ENCODE assay signal across 1 cellular context in genomic region chr17:79796570-79797491, GRCh38.
A peak's percentile ranks its signal among the peaks of the same experiment; 100 is the strongest.
TF ChIP-seq lines count a peak whose summit lies in the region.

Gene CBX8 (minus strand): TSS chr17:79797077. CDS start chr17:79796998, 79 bp downstream.

TF ChIP-seq in K562, 482 proteins besides CTCF, POLR2A, EP300 and RAD21 (continued from another document):
- TF ChIP-seq, protein P1, sequence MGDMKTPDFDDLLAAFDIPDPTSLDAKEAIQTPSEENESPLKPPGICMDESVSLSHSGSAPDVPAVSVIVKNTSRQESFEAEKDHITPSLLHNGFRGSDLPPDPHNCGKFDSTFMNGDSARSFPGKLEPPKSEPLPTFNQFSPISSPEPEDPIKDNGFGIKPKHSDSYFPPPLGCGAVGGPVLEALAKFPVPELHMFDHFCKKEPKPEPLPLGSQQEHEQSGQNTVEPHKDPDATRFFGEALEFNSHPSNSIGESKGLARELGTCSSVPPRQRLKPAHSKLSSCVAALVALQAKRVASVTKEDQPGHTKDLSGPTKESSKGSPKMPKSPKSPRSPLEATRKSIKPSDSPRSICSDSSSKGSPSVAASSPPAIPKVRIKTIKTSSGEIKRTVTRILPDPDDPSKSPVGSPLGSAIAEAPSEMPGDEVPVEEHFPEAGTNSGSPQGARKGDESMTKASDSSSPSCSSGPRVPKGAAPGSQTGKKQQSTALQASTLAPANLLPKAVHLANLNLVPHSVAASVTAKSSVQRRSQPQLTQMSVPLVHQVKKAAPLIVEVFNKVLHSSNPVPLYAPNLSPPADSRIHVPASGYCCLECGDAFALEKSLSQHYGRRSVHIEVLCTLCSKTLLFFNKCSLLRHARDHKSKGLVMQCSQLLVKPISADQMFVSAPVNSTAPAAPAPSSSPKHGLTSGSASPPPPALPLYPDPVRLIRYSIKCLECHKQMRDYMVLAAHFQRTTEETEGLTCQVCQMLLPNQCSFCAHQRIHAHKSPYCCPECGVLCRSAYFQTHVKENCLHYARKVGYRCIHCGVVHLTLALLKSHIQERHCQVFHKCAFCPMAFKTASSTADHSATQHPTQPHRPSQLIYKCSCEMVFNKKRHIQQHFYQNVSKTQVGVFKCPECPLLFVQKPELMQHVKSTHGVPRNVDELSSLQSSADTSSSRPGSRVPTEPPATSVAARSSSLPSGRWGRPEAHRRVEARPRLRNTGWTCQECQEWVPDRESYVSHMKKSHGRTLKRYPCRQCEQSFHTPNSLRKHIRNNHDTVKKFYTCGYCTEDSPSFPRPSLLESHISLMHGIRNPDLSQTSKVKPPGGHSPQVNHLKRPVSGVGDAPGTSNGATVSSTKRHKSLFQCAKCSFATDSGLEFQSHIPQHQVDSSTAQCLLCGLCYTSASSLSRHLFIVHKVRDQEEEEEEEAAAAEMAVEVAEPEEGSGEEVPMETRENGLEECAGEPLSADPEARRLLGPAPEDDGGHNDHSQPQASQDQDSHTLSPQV (IDR thresholded peaks at IDR 0.05), result no peak
- TF ChIP-seq ZNF717 (CRISPR knock-in tag; IDR thresholded peaks at IDR 0.05) (no peak), PHF20 (IDR thresholded peaks at IDR 0.05; ENCODE audit: partially characterized antibody) (no peak), RFX5 (IDR thresholded peaks at IDR 0.05; ENCODE audit: low read depth, low read length) (no peak), SMARCE1 (IDR thresholded peaks at IDR 0.05) (no peak), RBM25 (IDR thresholded peaks at IDR 0.05; ENCODE audit: low read depth, low read length, severe bottlenecking) (peak; percentile 96), RFX7 (CRISPR knock-in tag; IDR thresholded peaks at IDR 0.05) (no peak), ZNF134 (CRISPR knock-in tag; conservative IDR thresholded peaks at IDR 0.05) (no peak), ZNF668 (CRISPR knock-in tag; IDR thresholded peaks at IDR 0.05) (no peak), RNF2 (IDR thresholded peaks at IDR 0.05) (peak; percentile 62; the same call in 1 of the 2 replicates), THAP7 (CRISPR knock-in tag; IDR thresholded peaks at IDR 0.05) (no peak), ZNF263 (CRISPR knock-in tag; IDR thresholded peaks at IDR 0.05; ENCODE audit: borderline replicate concordance) (no peak; the same call in 1 of the 2 replicates), ZNF24 (IDR thresholded peaks at IDR 0.05) (no peak), FUS (optimal IDR thresholded peaks at IDR 0.05; ENCODE audit: low read depth, low read length) (no peak), ZNF445 (CRISPR knock-in tag; IDR thresholded peaks at IDR 0.05; ENCODE audit: low read depth) (no peak), MYNN (IDR thresholded peaks at IDR 0.05) (no peak), MYNN (CRISPR knock-in tag; IDR thresholded peaks at IDR 0.05) (no peak), ZKSCAN8 (CRISPR knock-in tag; IDR thresholded peaks at IDR 0.05) (no peak), KHSRP (IDR thresholded peaks at IDR 0.05) (no peak), POLR3A (IDR thresholded peaks at IDR 0.05; ENCODE audit: borderline replicate concordance, extremely low read depth, insufficient read depth, insufficient read length) (no peak), ARID1B (IDR thresholded peaks at IDR 0.05) (peak; percentile 35; the same call in 1 of the 2 replicates), ZSCAN32 (CRISPR knock-in tag; IDR thresholded peaks at IDR 0.05) (no peak), KLF1 (tag; IDR thresholded peaks at IDR 0.05) (no peak; the same call in 1 of the 2 replicates), E4F1 (CRISPR knock-in tag; IDR thresholded peaks at IDR 0.05; ENCODE audit: borderline replicate concordance) (no peak), HOMEZ (CRISPR knock-in tag; IDR thresholded peaks at IDR 0.05) (no peak), ADNP (tag; IDR thresholded peaks at IDR 0.05) (no peak), GTF2F1 (IDR thresholded peaks at IDR 0.05; ENCODE audit: low read depth, low read length) (no peak), MCM5 (IDR thresholded peaks at IDR 0.05; ENCODE audit: low read depth) (no peak), CREB3L1 (IDR thresholded peaks at IDR 0.05; ENCODE audit: borderline replicate concordance, low read depth) (no peak), FOXP1 (CRISPR knock-in tag; IDR thresholded peaks at IDR 0.05) (no peak)
- TF ChIP-seq, protein P2, sequence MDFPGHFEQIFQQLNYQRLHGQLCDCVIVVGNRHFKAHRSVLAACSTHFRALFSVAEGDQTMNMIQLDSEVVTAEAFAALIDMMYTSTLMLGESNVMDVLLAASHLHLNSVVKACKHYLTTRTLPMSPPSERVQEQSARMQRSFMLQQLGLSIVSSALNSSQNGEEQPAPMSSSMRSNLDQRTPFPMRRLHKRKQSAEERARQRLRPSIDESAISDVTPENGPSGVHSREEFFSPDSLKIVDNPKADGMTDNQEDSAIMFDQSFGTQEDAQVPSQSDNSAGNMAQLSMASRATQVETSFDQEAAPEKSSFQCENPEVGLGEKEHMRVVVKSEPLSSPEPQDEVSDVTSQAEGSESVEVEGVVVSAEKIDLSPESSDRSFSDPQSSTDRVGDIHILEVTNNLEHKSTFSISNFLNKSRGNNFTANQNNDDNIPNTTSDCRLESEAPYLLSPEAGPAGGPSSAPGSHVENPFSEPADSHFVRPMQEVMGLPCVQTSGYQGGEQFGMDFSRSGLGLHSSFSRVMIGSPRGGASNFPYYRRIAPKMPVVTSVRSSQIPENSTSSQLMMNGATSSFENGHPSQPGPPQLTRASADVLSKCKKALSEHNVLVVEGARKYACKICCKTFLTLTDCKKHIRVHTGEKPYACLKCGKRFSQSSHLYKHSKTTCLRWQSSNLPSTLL (IDR thresholded peaks at IDR 0.05), result no peak
- TF ChIP-seq, protein P3, sequence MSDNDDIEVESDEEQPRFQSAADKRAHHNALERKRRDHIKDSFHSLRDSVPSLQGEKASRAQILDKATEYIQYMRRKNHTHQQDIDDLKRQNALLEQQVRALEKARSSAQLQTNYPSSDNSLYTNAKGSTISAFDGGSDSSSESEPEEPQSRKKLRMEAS (CRISPR knock-in tag; IDR thresholded peaks at IDR 0.05), result peak; percentile 63; the same call in 1 of the 2 replicates
- TF ChIP-seq, protein P4, sequence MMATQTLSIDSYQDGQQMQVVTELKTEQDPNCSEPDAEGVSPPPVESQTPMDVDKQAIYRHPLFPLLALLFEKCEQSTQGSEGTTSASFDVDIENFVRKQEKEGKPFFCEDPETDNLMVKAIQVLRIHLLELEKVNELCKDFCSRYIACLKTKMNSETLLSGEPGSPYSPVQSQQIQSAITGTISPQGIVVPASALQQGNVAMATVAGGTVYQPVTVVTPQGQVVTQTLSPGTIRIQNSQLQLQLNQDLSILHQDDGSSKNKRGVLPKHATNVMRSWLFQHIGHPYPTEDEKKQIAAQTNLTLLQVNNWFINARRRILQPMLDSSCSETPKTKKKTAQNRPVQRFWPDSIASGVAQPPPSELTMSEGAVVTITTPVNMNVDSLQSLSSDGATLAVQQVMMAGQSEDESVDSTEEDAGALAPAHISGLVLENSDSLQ (IDR thresholded peaks at IDR 0.05), result peak; percentile 98
- TF ChIP-seq, protein P5, sequence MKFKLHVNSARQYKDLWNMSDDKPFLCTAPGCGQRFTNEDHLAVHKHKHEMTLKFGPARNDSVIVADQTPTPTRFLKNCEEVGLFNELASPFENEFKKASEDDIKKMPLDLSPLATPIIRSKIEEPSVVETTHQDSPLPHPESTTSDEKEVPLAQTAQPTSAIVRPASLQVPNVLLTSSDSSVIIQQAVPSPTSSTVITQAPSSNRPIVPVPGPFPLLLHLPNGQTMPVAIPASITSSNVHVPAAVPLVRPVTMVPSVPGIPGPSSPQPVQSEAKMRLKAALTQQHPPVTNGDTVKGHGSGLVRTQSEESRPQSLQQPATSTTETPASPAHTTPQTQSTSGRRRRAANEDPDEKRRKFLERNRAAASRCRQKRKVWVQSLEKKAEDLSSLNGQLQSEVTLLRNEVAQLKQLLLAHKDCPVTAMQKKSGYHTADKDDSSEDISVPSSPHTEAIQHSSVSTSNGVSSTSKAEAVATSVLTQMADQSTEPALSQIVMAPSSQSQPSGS (CRISPR knock-in tag; IDR thresholded peaks at IDR 0.05), result no peak
